ENCODE assay signal across 12 cellular contexts in the genomic region with DNA sequence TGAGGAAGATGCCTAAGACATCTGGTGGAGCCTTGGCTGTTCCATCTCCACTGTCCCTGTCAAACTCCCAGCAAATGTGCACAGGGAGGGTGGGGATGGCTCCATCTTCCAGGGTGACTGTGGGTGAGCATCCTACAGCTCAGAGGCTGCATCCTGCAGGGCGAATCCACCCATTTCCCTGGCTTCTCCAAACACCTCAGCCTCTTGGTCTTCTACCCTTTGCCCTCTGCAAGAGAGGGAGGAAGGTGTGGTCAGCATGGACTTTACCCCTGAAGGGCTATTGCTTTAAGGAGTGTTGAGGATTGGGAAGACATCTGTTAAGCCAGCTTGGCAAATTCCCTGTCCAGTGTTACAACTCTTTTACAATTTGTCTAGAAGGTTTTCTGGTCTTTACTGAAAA. TPM values are rescaled to one million over a fixed set of nuclear protein-coding genes. Genes with fewer than 3 reads are reported as not detected.
DNase-seq lines count a peak whose midpoint lies in the region; ATAC-seq, FAIRE-seq and TF ChIP-seq lines count a peak whose summit lies in the region.
"Had no signal": no experiment of that assay in that cellular context is flagged by ENCODE, and none has a peak within 500 bp of the region (broad histone marks: within the 10 kb centered on the region; RNA-seq: fewer than 3 reads in every experiment).

No MANE protein-coding gene starts in this region.

- WGBS in hepatocyte (ENCODE audit: low lambda C conversion rate, missing lambda C conversion rate), result 83% methylated on average over 1 of the region's 1 CpG
- WGBS in neuronal stem cell (ENCODE audit: extremely low coverage in 2 of 2, insufficient read length in 2 of 2, insufficient replicate concordance in 1 of 2), 2 donors, result no CpG with 5 or more reads among the region's 1 CpG

- no peaks in the 10 kb centered on the region for H3K79me1 ChIP-seq in neuronal stem cell (ENCODE audit: low read depth, low read length)

- H3K4me2 ChIP-seq in hepatocyte (no peak overlapping the region), neuronal stem cell (ENCODE audit: insufficient read depth, low read length, poor library complexity, severe bottlenecking) (no peak overlapping the region)

- H3K27ac ChIP-seq in Peyer's patch, result peak overlapping the region in 3 of 4 donors; percentile 52 to 56 (median 54)
- peak overlapping the region; percentile 57 for H3K27ac ChIP-seq in hepatocyte
- H3K27ac ChIP-seq in neuronal stem cell (replicated peaks; ENCODE audit: low read length), result no peak overlapping the region

- H3K23ac ChIP-seq in neuronal stem cell (ENCODE audit: low read depth, low read length, poor library complexity), result no peak overlapping the region

- no peaks in the 10 kb centered on the region for H4K20me1 ChIP-seq in hepatocyte (ENCODE audit: insufficient read depth, poor library complexity, severe bottlenecking)

- no peaks in the 10 kb centered on the region for H3K79me2 ChIP-seq in hepatocyte

- peak overlapping the region; percentile 30 for H3K18ac ChIP-seq in neuronal stem cell (ENCODE audit: low read length)

- FAIRE-seq in GM12892 (lab: Jason Lieb, UNC), result no peak
- FAIRE-seq: A204.1, G401.6 had no signal

- no peak for TF ChIP-seq CTCF in Peyer's patch (IDR thresholded peaks at IDR 0.05)
- TF ChIP-seq CTCF in hepatocyte (IDR thresholded peaks at IDR 0.05; ENCODE audit: poor library complexity), result no peak

- no peak overlapping the region for H4K8ac ChIP-seq in neuronal stem cell (ENCODE audit: low read depth, low read length)

- no peak overlapping the region for H2BK120ac ChIP-seq in neuronal stem cell (ENCODE audit: low read depth, low read length)

- peaks cover 0 to 19% (median 0%) of the 10 kb centered on the region in 4 donors for H3K4me1 ChIP-seq in Peyer's patch
- H3K4me1 ChIP-seq in hepatocyte (ENCODE audit: insufficient read depth), result no peaks in the 10 kb centered on the region
- H3K4me1 ChIP-seq in neuronal stem cell (ENCODE audit: control insufficient read depth in 2 of 2, insufficient read depth in 1 of 2, low read depth in 1 of 2, low read length in 2 of 2), result peaks cover 0 to 1% of the 10 kb centered on the region in 2 donors

- no peak for TF ChIP-seq POLR2A in Peyer's patch (IDR thresholded peaks at IDR 0.05)
- no peak for TF ChIP-seq POLR2A in GM12892 (IDR thresholded peaks at IDR 0.05; ENCODE audit: low read depth, low read length)

- no peaks in the 10 kb centered on the region for H3K9me2 ChIP-seq in hepatocyte (replicated peaks; ENCODE audit: insufficient read depth)

- H3K4ac ChIP-seq in neuronal stem cell (ENCODE audit: low read length), result no peak overlapping the region

- H3K27me3 ChIP-seq in Peyer's patch (no peaks in the 10 kb centered on the region), hepatocyte (no peaks in the 10 kb centered on the region), neuronal stem cell (ENCODE audit: control insufficient read depth in 3 of 3, insufficient read depth in 3 of 3, low read depth in 1 of 3, low read length in 3 of 3) (no peaks in the 10 kb centered on the region)

- H2AFZ ChIP-seq in hepatocyte (no peak overlapping the region), neuronal stem cell (ENCODE audit: low read length) (no peak overlapping the region)

- ATAC-seq in HG03439 (IDR thresholded peaks at IDR 0.05; ENCODE audit: unreplicated experiment) (no peak), GM19035 (IDR thresholded peaks at IDR 0.05; ENCODE audit: unreplicated experiment) (no peak), HG02798 (IDR thresholded peaks at IDR 0.05; ENCODE audit: poor library complexity, unreplicated experiment) (no peak)
- ATAC-seq: HCT116 had no signal

- H4K91ac ChIP-seq in neuronal stem cell (ENCODE audit: low read depth, low read length, poor library complexity), result no peak overlapping the region

- H2BK5ac ChIP-seq in neuronal stem cell (ENCODE audit: low read length), result no peak overlapping the region

- H3K4me3 ChIP-seq in Peyer's patch (no peak overlapping the region), hepatocyte (no peak overlapping the region), neuronal stem cell (ENCODE audit: low read length in 2 of 2) (no peak overlapping the region)

- H3K9ac ChIP-seq in neuronal stem cell (ENCODE audit: low read depth, low read length, poor library complexity), result no peak overlapping the region

- no peak overlapping the region for H2AK5ac ChIP-seq in neuronal stem cell (ENCODE audit: low read depth, low read length)

- no peaks in the 10 kb centered on the region for H3K36me3 ChIP-seq in Peyer's patch
- no peaks in the 10 kb centered on the region for H3K36me3 ChIP-seq in hepatocyte (replicated peaks; ENCODE audit: insufficient read depth, low read depth)
- no peaks in the 10 kb centered on the region for H3K36me3 ChIP-seq in neuronal stem cell (replicated peaks in 1 of 2; ENCODE audit: control insufficient read depth in 2 of 2, insufficient read depth in 2 of 2, low read length in 2 of 2)

- H3K9me3 ChIP-seq in Peyer's patch (no peaks in the 10 kb centered on the region), hepatocyte (ENCODE audit: low read depth) (no peaks in the 10 kb centered on the region), neuronal stem cell (replicated peaks in 1 of 2; ENCODE audit: control insufficient read depth in 2 of 2, insufficient read depth in 1 of 2, low read depth in 1 of 2, low read length in 2 of 2) (peaks cover 0 to 1% of the 10 kb centered on the region in 2 donors)

- peak in 2 of 3 donors; percentile 54 to 79 for DNase-seq in Peyer's patch
- DNase-seq in hepatocyte (ENCODE audit: low spot score), result no peak
- no peak for DNase-seq in neuronal stem cell (ENCODE audit: low spot score)
- no peak for DNase-seq in GM12892 (ENCODE audit: insufficient read length)
- DNase-seq: C1 segment of cervical spinal cord; CD4-positive, alpha-beta T cell had no signal

- no peak overlapping the region for H2BK15ac ChIP-seq in neuronal stem cell (ENCODE audit: low read length)

- no peak overlapping the region for H3K14ac ChIP-seq in neuronal stem cell (ENCODE audit: low read length)

- no peak overlapping the region for H2BK12ac ChIP-seq in neuronal stem cell (ENCODE audit: low read length)

RNA-seq across cellular contexts. Expression of gene DGLUCY, which starts 23.1 kb away (rescaled TPM):
- total RNA-seq in Peyer's patch, result 100 to 1,000 TPM in 2 of 4 donors, 10 to 100 TPM in 2; 47.1 to 145 (median 102) TPM
- 41.0 and 51.3 TPM in 2 replicates for total RNA-seq in hepatocyte
- 34.3 and 44.8 TPM in 2 replicates for polyA plus RNA-seq in hepatocyte
- polyA plus RNA-seq in neuronal stem cell (2013, experiment 1 of 2), result 31.3 TPM
- polyA plus RNA-seq in neuronal stem cell (2013, experiment 2 of 2), result 30.4 TPM
- 42.7 TPM for polyA plus RNA-seq in GM12892 (2012; ENCODE audit: missing spikeins)

RNA-seq across cellular contexts. Expression of gene RPS6KA5, which starts 30.3 kb away (rescaled TPM):
- total RNA-seq in Peyer's patch, result 10 to 100 TPM; 10.3 to 15.1 (median 10.6) TPM
- 6.3 and 6.7 TPM in 2 replicates for total RNA-seq in hepatocyte
- polyA plus RNA-seq in hepatocyte, result 3.0 and 4.8 TPM in 2 replicates
- polyA plus RNA-seq in neuronal stem cell (2013, experiment 1 of 2), result 4.1 TPM
- polyA plus RNA-seq in neuronal stem cell (2013, experiment 2 of 2), result 3.8 TPM
- polyA plus RNA-seq in GM12892 (2012; ENCODE audit: missing spikeins), result 1.1 TPM

Comparison
In these comparisons a context has a peak if more than half of its experiments do, and no peak if none do; other contexts are left out.
1. DNase-seq: peak in Peyer's patch (2 of 3); none in hepatocyte (single experiment), neuronal stem cell (single experiment) and GM12892 (single experiment).